Comparison of ENCODE assay signal across 19 cellular contexts in genomic region chr3:150222646-150223045, GRCh38.
"Had no signal": no experiment of that assay in that cellular context is flagged by ENCODE, and none has a peak within 500 bp of the region (broad histone marks: within the 10 kb centered on the region; RNA-seq: fewer than 3 reads in every experiment).

No MANE protein-coding gene starts in this region.

- H3K36me3 ChIP-seq: brain microvascular endothelial cell, esophagus squamous epithelium, lower lobe of right lung, sigmoid colon, spleen, suprapubic skin had no signal

- H3K4me1 Mint-ChIP-seq: activated naive CD8-positive, alpha-beta T cell treated with anti-CD3 and anti-CD28 coated beads, Interleukin-2, amount 10 ng/mL, durations not matched to agents 7 days and 5 days had no signal

- H3K9me3 Mint-ChIP-seq: activated naive CD8-positive, alpha-beta T cell treated with anti-CD3 and anti-CD28 coated beads, Interleukin-2, amount 10 ng/mL, durations not matched to agents 7 days and 5 days; activated T-cell treated with anti-CD3 and anti-CD28 coated beads, Interleukin-2, amount 50 U/mL, for 72 hours; central memory CD8-positive, alpha-beta T cell; stimulated activated naive CD8-positive, alpha-beta T cell treated with anti-CD3 and anti-CD28 coated beads, Interleukin-15, Interleukin-2, amounts not matched to agents 100 ng/mL and 50 ng/mL, for 24 hours had no signal

- H3K27ac Mint-ChIP-seq: activated B cell treated with CpG ODN at 0.5 μM for 24 hours; activated CD8-positive, alpha-beta T cell treated with anti-CD3 and anti-CD28 coated beads, Interleukin-2, amount 10 ng/mL, durations not matched to agents 7 days and 5 days; activated naive CD8-positive, alpha-beta T cell treated with anti-CD3 and anti-CD28 coated beads, Interleukin-2, amount 10 ng/mL, durations not matched to agents 7 days and 5 days; activated T-cell treated with anti-CD3 and anti-CD28 coated beads, Interleukin-2, amount 50 U/mL, for 72 hours; stimulated activated naive CD8-positive, alpha-beta T cell treated with anti-CD3 and anti-CD28 coated beads, Interleukin-15, Interleukin-2, amounts not matched to agents 100 ng/mL and 50 ng/mL, for 24 hours had no signal

- H3K27me3 ChIP-seq: brain microvascular endothelial cell, sigmoid colon had no signal

- H3K4me3 Mint-ChIP-seq: activated B cell treated with CpG ODN at 0.5 μM for 24 hours; activated CD8-positive, alpha-beta T cell treated with anti-CD3 and anti-CD28 coated beads, Interleukin-2, amount 10 ng/mL, durations not matched to agents 7 days and 5 days; activated naive CD8-positive, alpha-beta T cell treated with anti-CD3 and anti-CD28 coated beads, Interleukin-2, amount 10 ng/mL, durations not matched to agents 7 days and 5 days; activated T-cell treated with anti-CD3 and anti-CD28 coated beads, Interleukin-2, amount 50 U/mL, for 72 hours; central memory CD8-positive, alpha-beta T cell; neural crest cell; stimulated activated naive CD8-positive, alpha-beta T cell treated with anti-CD3 and anti-CD28 coated beads, Interleukin-15, Interleukin-2, amounts not matched to agents 100 ng/mL and 50 ng/mL, for 24 hours had no signal

- H3K27ac ChIP-seq: brain microvascular endothelial cell, coronary artery, esophagus squamous epithelium, lower lobe of right lung, sigmoid colon, spleen, suprapubic skin had no signal

- H3K4me3 ChIP-seq: coronary artery, esophagus squamous epithelium, lower lobe of right lung, sigmoid colon, spleen, suprapubic skin had no signal

- H3K36me3 Mint-ChIP-seq: activated naive CD8-positive, alpha-beta T cell treated with anti-CD3 and anti-CD28 coated beads, Interleukin-2, amount 10 ng/mL, durations not matched to agents 7 days and 5 days had no signal

- ATAC-seq: activated CD8-positive, alpha-beta T cell treated with anti-CD3 and anti-CD28 coated beads, Interleukin-2, amount 10 ng/mL, durations not matched to agents 7 days and 5 days; activated T-cell treated with anti-CD3 and anti-CD28 coated beads, Interleukin-2, amount 50 U/mL, for 72 hours; left cardiac atrium had no signal

- DNase-seq: activated B cell treated with CpG ODN at 0.5 μM for 24 hours; activated CD4-positive, alpha-beta T cell treated with anti-CD3 and anti-CD28 coated beads for 48 hours; activated CD8-positive, alpha-beta memory T cell treated with anti-CD3 and anti-CD28 coated beads, Interleukin-2, amount 50 U/mL, for 48 hours; activated CD8-positive, alpha-beta T cell treated with anti-CD3 and anti-CD28 coated beads, Interleukin-2, amount 10 ng/mL, durations not matched to agents 7 days and 5 days; activated naive CD8-positive, alpha-beta T cell treated with anti-CD3 and anti-CD28 coated beads, Interleukin-2, amount 10 ng/mL, durations not matched to agents 7 days and 5 days; activated T-cell treated with anti-CD3 and anti-CD28 coated beads, Interleukin-2, amount 50 U/mL, for 72 hours; brain microvascular endothelial cell; esophagus squamous epithelium; left cardiac atrium; lower lobe of right lung; midbrain; sigmoid colon; spleen; trophoblast cell had no signal

- H3K9me3 ChIP-seq: esophagus squamous epithelium, lower lobe of right lung, suprapubic skin had no signal
